ENCODE assay signal across 8 cellular contexts in genomic region chr2:200471324-200471848, GRCh38. TPM values are rescaled to one million over a fixed set of nuclear protein-coding genes. Genes with fewer than 3 reads are reported as not detected.
DNase-seq lines count a peak whose midpoint lies in the region; ATAC-seq, FAIRE-seq and TF ChIP-seq lines count a peak whose summit lies in the region.

No MANE protein-coding gene starts in this region.

- no TSS peak for BruUV-seq in A673 (replicated peaks; lab: Mats Ljungman, UMichigan)

- CTCF ChIA-PET in A673 (lab: Charles Lee), result interaction anchor here (1.4 kb wide), 1 partner anchor 486 kb away, joined by 3 read pairs; no protein-coding TSS in a partner anchor
- CTCF ChIA-PET in HEK293T (lab: Yijun Ruan, JAX), result interaction anchor here (0.6 to 1.9 kb wide), 5 partner anchors 10 to 498 kb away, joined by 3 to 8 read pairs (median 7); partner anchors contain the start of gene SGO2
- CTCF ChIA-PET in activated CD4-positive, alpha-beta T cell treated with anti-CD3 and anti-CD28 coated beads for 36 hours (lab: Charles Lee), result interaction anchor here (0.6 to 3.1 kb wide), 14 partner anchors 10 to 498 kb away, joined by 3 to 14 read pairs (median 4); partner anchors contain the start of gene SPATS2L

- H3K27me3 ChIP-seq in A673 (replicated peaks; ENCODE audit: insufficient read depth, low read depth, low read length, poor library complexity) (no peaks in the 10 kb centered on the region), MG63 (no peaks in the 10 kb centered on the region), pancreas (no peaks in the 10 kb centered on the region)

- peaks cover 39% of the 10 kb centered on the region for H3K4me1 Mint-ChIP-seq in activated CD4-positive, alpha-beta T cell treated with anti-CD3 and anti-CD28 coated beads for 36 hours

- POLR2A ChIA-PET in A673 (lab: Charles Lee; ENCODE audit: low non-redundant PET), result no interaction called here
- POLR2A ChIA-PET in HEK293T (lab: Yijun Ruan, JAX), result no interaction called here
- POLR2A ChIA-PET in activated CD4-positive, alpha-beta T cell treated with anti-CD3 and anti-CD28 coated beads for 36 hours (lab: Charles Lee), result no interaction called here

- no peaks in the 10 kb centered on the region for H3K9me3 ChIP-seq in A673 (ENCODE audit: low read depth, low read length, poor library complexity, severe bottlenecking)
- no peaks in the 10 kb centered on the region for H3K9me3 ChIP-seq in MG63
- no peaks in the 10 kb centered on the region for H3K9me3 ChIP-seq in pancreas

- H3K27ac ChIP-seq in A673 (ENCODE audit: low read depth, low read length, poor library complexity, severe bottlenecking), result no peak overlapping the region
- H3K27ac ChIP-seq in pancreas, result no peak overlapping the region

- peak overlapping the region; percentile 4 for H3K27ac Mint-ChIP-seq in activated CD4-positive, alpha-beta T cell treated with anti-CD3 and anti-CD28 coated beads for 36 hours

- intact Hi-C loops in A673 (cut with micrococcal nuclease; ENCODE audit: unreplicated experiment), result loop anchor here (2.0 kb wide), 1 partner anchor 491 kb away; no protein-coding TSS in a partner anchor
- intact Hi-C loops in activated CD4-positive, alpha-beta T cell treated with anti-CD3 and anti-CD28 coated beads for 36 hours (cut with DNase I, micrococcal nuclease), result loop anchor here (1.0 to 2.0 kb wide), 3 partner anchors 165 to 493 kb away; partner anchors contain the start of gene SPATS2L (in 1 of the 2)
- intact Hi-C loops in pancreas (cut with DNase I), result loop anchor here (10.0 kb wide), 3 partner anchors 477 to 497 kb away; no protein-coding TSS in a partner anchor

- H3K4me3 ChIP-seq in A673 (ENCODE audit: low read depth, low read length, poor library complexity, severe bottlenecking), result no peak overlapping the region
- no peak overlapping the region for H3K4me3 ChIP-seq in MG63
- H3K4me3 ChIP-seq in epithelial cell of proximal tubule (ENCODE audit: low read depth, low read length), result no peak overlapping the region
- no peak overlapping the region for H3K4me3 ChIP-seq in pancreas

- TF ChIP-seq CTCF in A673 (conservative IDR thresholded peaks at IDR 0.05; ENCODE audit: low read depth, low read length), result peak; percentile 65
- TF ChIP-seq CTCF in GM12874 (IDR thresholded peaks at IDR 0.05; ENCODE audit: insufficient read depth, low read depth, low read length), result peak; percentile 54
- TF ChIP-seq CTCF in epithelial cell of proximal tubule (conservative IDR thresholded peaks at IDR 0.05; ENCODE audit: low read depth, low read length), result peak; percentile 69
- TF ChIP-seq CTCF in pancreas (IDR thresholded peaks at IDR 0.05), result peak in 1 of 4 donors; percentile 22

- H3K4me1 ChIP-seq in A673 (ENCODE audit: insufficient read depth, low read length, poor library complexity, severe bottlenecking) (no peaks in the 10 kb centered on the region), pancreas (no peaks in the 10 kb centered on the region)

- H3K27me3 Mint-ChIP-seq in activated CD4-positive, alpha-beta T cell treated with anti-CD3 and anti-CD28 coated beads for 36 hours, result no peaks in the 10 kb centered on the region

- DNase-seq in A673 (ENCODE audit: low spot score), result peak; percentile 51
- peak; percentile 11 for DNase-seq in HEK293T (ENCODE audit: extremely low spot score)
- peak; percentile 4 for DNase-seq in MG63
- DNase-seq in activated CD4-positive, alpha-beta T cell treated with anti-CD3 and anti-CD28 coated beads for 36 hours, result peak; percentile 70
- DNase-seq in epithelial cell of proximal tubule (ENCODE audit: low read depth), result no peak
- DNase-seq in pancreas, result no peak
- no peak for DNase-seq in UCSD-AML1 (lab: John Stamatoyannopoulos, UW; ENCODE audit: unreplicated experiment)

- no peak for FAIRE-seq in pancreas (lab: Jason Lieb, UNC)

- peak; percentile 16 for ATAC-seq in activated CD4-positive, alpha-beta T cell treated with anti-CD3 and anti-CD28 coated beads for 36 hours
- peak in 3 of 4 donors; percentile 25 to 53 (median 52) for ATAC-seq in pancreas

- peaks cover 2% of the 10 kb centered on the region for H3K36me3 Mint-ChIP-seq in activated CD4-positive, alpha-beta T cell treated with anti-CD3 and anti-CD28 coated beads for 36 hours (ENCODE audit: low read depth)

- H3K4me3 Mint-ChIP-seq in activated CD4-positive, alpha-beta T cell treated with anti-CD3 and anti-CD28 coated beads for 36 hours, result no peak overlapping the region

- WGBS in pancreas, 2 donors, result 67 to 68% methylated on average over 8 of the region's 8 CpGs

- H3K36me3 ChIP-seq in A673 (ENCODE audit: insufficient read depth, low read length, poor library complexity, severe bottlenecking) (no peaks in the 10 kb centered on the region), MG63 (peaks cover 33% of the 10 kb centered on the region), pancreas (peaks cover 0 to 23% (median 0%) of the 10 kb centered on the region in 3 donors)

- H3K9me3 Mint-ChIP-seq in activated CD4-positive, alpha-beta T cell treated with anti-CD3 and anti-CD28 coated beads for 36 hours (ENCODE audit: low read depth), result no peaks in the 10 kb centered on the region

TF ChIP-seq in HEK293T, 16 proteins besides CTCF, POLR2A, EP300 and RAD21:
- no peak for TF ChIP-seq LEF1 (IDR thresholded peaks at IDR 0.05; ENCODE audit: borderline replicate concordance)
- no peak for TF ChIP-seq CTBP1 (IDR thresholded peaks at IDR 0.05; ENCODE audit: borderline replicate concordance)
- no peak for TF ChIP-seq SP1 (IDR thresholded peaks at IDR 0.05)
- no peak for TF ChIP-seq NFRKB (IDR thresholded peaks at IDR 0.05)
- TF ChIP-seq FOXM1 (IDR thresholded peaks at IDR 0.05; ENCODE audit: borderline replicate concordance), result no peak
- TF ChIP-seq SUZ12 (IDR thresholded peaks at IDR 0.05), result no peak
- no peak for TF ChIP-seq PKNOX1 (IDR thresholded peaks at IDR 0.05)
- no peak for TF ChIP-seq L3MBTL2 (conservative IDR thresholded peaks at IDR 0.05)
- no peak for TF ChIP-seq ARNT (IDR thresholded peaks at IDR 0.05)
- no peak for TF ChIP-seq ELF4 (IDR thresholded peaks at IDR 0.05)
- no peak for TF ChIP-seq ZNF384 (IDR thresholded peaks at IDR 0.05)
- TF ChIP-seq TARDBP (IDR thresholded peaks at IDR 0.05), result no peak
- no peak for TF ChIP-seq FOXA1 (IDR thresholded peaks at IDR 0.05)
- no peak for TF ChIP-seq HDGF (IDR thresholded peaks at IDR 0.05; ENCODE audit: borderline replicate concordance)
- TF ChIP-seq BHLHE40 (IDR thresholded peaks at IDR 0.05; ENCODE audit: borderline replicate concordance), result no peak
- no peak for TF ChIP-seq FOXK2 (IDR thresholded peaks at IDR 0.05)

RNA-seq across cellular contexts. Expression of gene KCTD18, which starts 38.5 kb away (rescaled TPM):
- total RNA-seq in A673 (2021), result 12.2 and 15.6 TPM in 2 replicates
- 13.0 and 30.5 TPM in 2 replicates for total RNA-seq in MG63 (2014; rRNA removed; shearing (Covaris generic); ENCODE audit: low replicate concordance)
- total RNA-seq in activated CD4-positive, alpha-beta T cell treated with anti-CD3 and anti-CD28 coated beads for 36 hours, result 10 to 100 TPM; 15.9 to 17.4 TPM
- 7.4 and 11.4 TPM in 2 replicates for total RNA-seq in epithelial cell of proximal tubule
- total RNA-seq in pancreas, result 10 to 100 TPM in 3 of 6 donors, 1 to 10 TPM in 3; 8.9 to 13.5 (median 10.3) TPM
- polyA plus RNA-seq in pancreas, result 1 to 10 TPM; 5.0 to 8.1 TPM

RNA-seq across cellular contexts. Expression of gene SGO2, which starts 54.6 kb away (rescaled TPM):
- total RNA-seq in A673 (2021) (35.2 and 37.3 TPM in 2 replicates), epithelial cell of proximal tubule (26.0 and 29.4 TPM in 2 replicates), pancreas (under 1 TPM; 0.38 to 0.83 (median 0.65) TPM)
- total RNA-seq in MG63 (2014; rRNA removed; shearing (Covaris generic); ENCODE audit: low replicate concordance), result 6.3 and 10.3 TPM in 2 replicates
- total RNA-seq in activated CD4-positive, alpha-beta T cell treated with anti-CD3 and anti-CD28 coated beads for 36 hours, result 10 to 100 TPM; 49.9 to 56.7 TPM
- under 1 TPM; 0.27 to 0.49 TPM for polyA plus RNA-seq in pancreas

Comparison
In these comparisons a context has a peak if more than half of its experiments do, and no peak if none do; other contexts are left out.
1. DNase-seq: peak in A673 (single experiment), HEK293T (single experiment), MG63 (single experiment) and activated CD4-positive, alpha-beta T cell treated with anti-CD3 and anti-CD28 coated beads for 36 hours (single experiment); none in epithelial cell of proximal tubule (single experiment), pancreas (0 of 6) and UCSD-AML1 (single experiment).